Comparison of ENCODE assay signal across 12 cellular contexts in genomic region chr19:43098396-43098795, GRCh38. TPM values are rescaled to one million over a fixed set of nuclear protein-coding genes. Genes with fewer than 3 reads are reported as not detected.
DNase-seq lines count a peak whose midpoint lies in the region; FAIRE-seq and TF ChIP-seq lines count a peak whose summit lies in the region.
"Not testable (repeated sequence)": the region's sequence is repeated elsewhere in the genome, so short reads cannot be mapped to it uniquely, and the experiment has no call there.
"Had no signal": no experiment of that assay in that cellular context is flagged by ENCODE, and none has a peak within 500 bp of the region (broad histone marks: within the 10 kb centered on the region; RNA-seq: fewer than 3 reads in every experiment).

No MANE protein-coding gene starts in this region.

- dilution Hi-C loops in keratinocyte (cut with MboI; ENCODE audit: extremely low pct_ligation_motif_present, low sequenced_read_pairs) = not testable (repeated sequence)

- H3K4me2 ChIP-seq in keratinocyte (ENCODE audit: control insufficient read depth, extremely low read depth, insufficient read depth, low read depth, low read length) = not testable (repeated sequence)

- H3K4me1 Mint-ChIP-seq in HFFc6 (ENCODE audit: low read depth) = peaks cover 29% of the 10 kb centered on the region

- TF ChIP-seq CTCF in HFFc6 (IDR thresholded peaks at IDR 0.05); keratinocyte (optimal IDR thresholded peaks at IDR 0.05 in 1 of 3, IDR thresholded peaks at IDR 0.05 in 1 of 3, conservative IDR thresholded peaks at IDR 0.05 in 1 of 3; ENCODE audit: extremely low read depth in 1 of 3, insufficient read depth in 2 of 3, low read length in 3 of 3): not testable (repeated sequence)

- not testable (repeated sequence) for H3K9me3 Mint-ChIP-seq in HFFc6

- not testable (repeated sequence) for H3K27ac ChIP-seq in keratinocyte (ENCODE audit: control insufficient read depth, insufficient read depth, low read length)

- not testable (repeated sequence) for H3K4me1 ChIP-seq in keratinocyte (ENCODE audit: control insufficient read depth, extremely low read depth, insufficient read depth, low read length)

- not testable (repeated sequence) for H3K36me3 ChIP-seq in keratinocyte (ENCODE audit: control insufficient read depth in 2 of 2, extremely low read depth in 1 of 2, insufficient read depth in 2 of 2, low read length in 2 of 2)

- not testable (repeated sequence) for H3K27me3 Mint-ChIP-seq in HFFc6 (ENCODE audit: insufficient read depth)

- not testable (repeated sequence) for H3K4me3 ChIP-seq in keratinocyte (ENCODE audit: control insufficient read depth in 2 of 3, extremely low read depth in 1 of 3, insufficient read depth in 2 of 3, low read depth in 1 of 3, low read length in 3 of 3)

- not testable (repeated sequence) for H2AFZ ChIP-seq in keratinocyte (ENCODE audit: control insufficient read depth, low read length)

- not testable (repeated sequence) for H3K4me3 Mint-ChIP-seq in HFFc6

- not testable (repeated sequence) for H3K79me2 ChIP-seq in keratinocyte (ENCODE audit: control insufficient read depth, insufficient read depth, low read length)

- peak; percentile 67 for FAIRE-seq in keratinocyte (lab: Jason Lieb, UNC)

- H3K27ac Mint-ChIP-seq in HFFc6 = peak overlapping the region; percentile 51; the same call in 1 of the 2 replicates

- H4K20me1 ChIP-seq in keratinocyte (ENCODE audit: control insufficient read depth, extremely low read depth, insufficient read depth, low read length) = not testable (repeated sequence)

- not testable (repeated sequence) for H3K9me1 ChIP-seq in keratinocyte (ENCODE audit: control insufficient read depth, extremely low read depth, insufficient read depth, low read length)

- not testable (repeated sequence) for H3K9me3 ChIP-seq in keratinocyte (ENCODE audit: control insufficient read depth, low read depth, low read length)

- H3K36me3 Mint-ChIP-seq in HFFc6 (ENCODE audit: low read depth) = peaks cover 10% of the 10 kb centered on the region

- not testable (repeated sequence) for H3K27me3 ChIP-seq in keratinocyte (ENCODE audit: control insufficient read depth, extremely low read depth, insufficient read depth, low read length)

- in situ Hi-C loops in G401 (cut with HindIII; ENCODE audit: low sequenced_read_pairs) = not testable (repeated sequence)

- DNase-seq in A172 (ENCODE audit: low spot score) (peak; percentile 34), G401 (ENCODE audit: low spot score) (peak; percentile 56), amniotic epithelial cell (ENCODE audit: low read depth) (peak; percentile 20)
- not testable (repeated sequence) for DNase-seq in HFFc6; keratinocyte (ENCODE audit: low read depth, low spot score)

- H3K9ac ChIP-seq in keratinocyte (ENCODE audit: control insufficient read depth, extremely low read depth, insufficient read depth, low read length) = not testable (repeated sequence)

RNA-seq across cellular contexts. Expression of gene PSG2, which starts 15.9 kb away (rescaled TPM):
- total RNA-seq in A172 (2014; rRNA removed; shearing (Covaris generic)) = 0.19 TPM in 1 of 2 replicates, not detected in the other
- total RNA-seq in G401 (2014; rRNA removed; shearing (Covaris generic)) = 6.0 and 8.0 TPM in 2 replicates
- 1 to 10 TPM; 1.7 to 4.0 (median 2.9) TPM for total RNA-seq in HFFc6 (2021; fragmentation: NEBNext Ultra II Directional; extraction: Animal tissue kit (Norgen Biotek cat#: 25700))
- 0.09 to 0.17 TPM (median 0.14 TPM) in 3 replicates for polyA plus RNA-seq in keratinocyte
- polyA plus RNA-seq in keratinocyte (2011; ENCODE audit: low read depth) = 20.8 TPM
- 0.17 and 0.50 TPM in 2 replicates for polyA plus RNA-seq in keratinocyte (2011; cell fraction: cytosol; rRNA removed)
- 0.44 and 1.2 TPM in 2 replicates for polyA plus RNA-seq in keratinocyte (2011; cell fraction: nucleus; rRNA removed)
- 0.11 and 23.7 TPM in 2 replicates for polyA plus RNA-seq in keratinocyte (2012; ENCODE audit: low replicate concordance)
- polyA minus RNA-seq in keratinocyte = not detected in 3 replicates
- not detected for polyA minus RNA-seq in keratinocyte (2011; cell fraction: cytosol; rRNA and poly(A)+ RNA removed)
- polyA minus RNA-seq in keratinocyte (2011; cell fraction: nucleus; rRNA and poly(A)+ RNA removed) = 0.32 TPM in 1 of 2 replicates, not detected in the other
- total RNA-seq: A673; CD4-positive, alpha-beta memory T cell; CD8-positive, alpha-beta memory T cell; Daoy; GM12878 had no signal
- polyA plus RNA-seq: CD14-positive monocyte; CD4-positive, alpha-beta memory T cell; CD4-positive, CD25-positive, alpha-beta regulatory T cell; CD8-positive, alpha-beta memory T cell; GM12878 had no signal
